ENCODE assay signal across 1 cellular context in genomic region chr19:12244370-12244769, GRCh38.
TF ChIP-seq lines count a peak whose summit lies in the region.

No MANE protein-coding gene starts in this region.

TF ChIP-seq in K562, 482 proteins besides CTCF, POLR2A, EP300 and RAD21 (continued from another document):
- TF ChIP-seq ZNF217 (CRISPR knock-in tag; IDR thresholded peaks at IDR 0.05) = no peak
- no peak for TF ChIP-seq BRD9 (IDR thresholded peaks at IDR 0.05; ENCODE audit: low read depth, partially characterized antibody)
- no peak for TF ChIP-seq ZNF57 (CRISPR knock-in tag; IDR thresholded peaks at IDR 0.05)
- no peak for TF ChIP-seq SNAPC5 (CRISPR knock-in tag; IDR thresholded peaks at IDR 0.05)
- TF ChIP-seq, protein P1, sequence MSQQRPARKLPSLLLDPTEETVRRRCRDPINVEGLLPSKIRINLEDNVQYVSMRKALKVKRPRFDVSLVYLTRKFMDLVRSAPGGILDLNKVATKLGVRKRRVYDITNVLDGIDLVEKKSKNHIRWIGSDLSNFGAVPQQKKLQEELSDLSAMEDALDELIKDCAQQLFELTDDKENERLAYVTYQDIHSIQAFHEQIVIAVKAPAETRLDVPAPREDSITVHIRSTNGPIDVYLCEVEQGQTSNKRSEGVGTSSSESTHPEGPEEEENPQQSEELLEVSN (IDR thresholded peaks at IDR 0.05; ENCODE audit: borderline replicate concordance in 1 of 2, extremely low read depth in 1 of 2, insufficient read depth in 1 of 2, insufficient read length in 1 of 2, low read depth in 1 of 2, low read length in 1 of 2, poor library complexity in 1 of 2, severe bottlenecking in 1 of 2) = no peak
- no peak for TF ChIP-seq GATAD2A (IDR thresholded peaks at IDR 0.05)
- no peak for TF ChIP-seq RBM14 (IDR thresholded peaks at IDR 0.05; ENCODE audit: borderline replicate concordance, insufficient read depth, low read depth, low read length)
- TF ChIP-seq NFIC (IDR thresholded peaks at IDR 0.05) = no peak
